Comparison of ENCODE assay signal across 8 cellular contexts in the genomic region with DNA sequence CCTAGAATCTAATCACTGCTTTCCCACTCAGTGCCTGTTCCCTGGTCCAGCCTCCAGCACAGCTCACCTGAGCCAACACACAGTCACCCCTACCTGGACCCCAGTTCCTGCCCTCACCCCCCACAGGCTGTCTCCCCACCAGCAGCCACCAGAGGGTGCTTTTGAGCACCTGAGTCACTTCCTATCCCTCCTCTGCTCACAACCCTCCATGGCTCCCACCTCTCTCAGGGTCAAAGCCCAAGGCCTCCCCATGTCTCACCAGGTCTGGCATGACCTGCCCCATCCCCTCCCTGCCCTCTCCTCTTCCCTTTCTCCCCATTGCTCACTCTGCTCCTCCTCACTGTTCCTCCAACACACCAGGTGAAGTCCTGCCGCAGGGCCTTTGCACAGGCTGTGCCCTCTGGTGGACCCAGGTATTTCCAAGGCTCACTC. TPM values are rescaled to one million over a fixed set of nuclear protein-coding genes. Genes with fewer than 3 reads are reported as not detected.
DNase-seq lines count a peak whose midpoint lies in the region; ATAC-seq and TF ChIP-seq lines count a peak whose summit lies in the region.

No MANE protein-coding gene starts in this region.

- H3K9me3 Mint-ChIP-seq in Caco-2 (ENCODE audit: unreplicated experiment): no peaks in the 10 kb centered on the region
- no peaks in the 10 kb centered on the region for H3K9me3 Mint-ChIP-seq in activated T-cell treated with anti-CD3 and anti-CD28 coated beads, Interleukin-2, amount 50 U/mL, for 24 hours

- H3K27ac ChIP-seq in foreskin keratinocyte: no peak overlapping the region

- H3K4me1 ChIP-seq in Caco-2 (no peaks in the 10 kb centered on the region), foreskin keratinocyte (no peaks in the 10 kb centered on the region)

- TF ChIP-seq CTCF in Caco-2 (IDR thresholded peaks at IDR 0.05; ENCODE audit: insufficient read depth in 1 of 2, low read depth in 1 of 2, low read length in 1 of 2, severe bottlenecking in 1 of 2, unreplicated experiment in 1 of 2) (peak; percentile 29 to 46), foreskin keratinocyte (conservative IDR thresholded peaks at IDR 0.05) (peak; percentile 63)

- CTCF ChIA-PET in Caco-2 (lab: Charles Lee): interaction anchor here (1.3 to 4.8 kb wide), 3 partner anchors 60 to 79 kb away, joined by 3 to 67 read pairs (median 17); a partner anchor contains a TSS

- DNase-seq in Caco-2: peak in 1 of 2 experiments; percentile 65
- peak; percentile 9 for DNase-seq in MG63
- DNase-seq in activated T-cell treated with anti-CD3 and anti-CD28 coated beads, Interleukin-2, amount 50 U/mL, for 24 hours: peak; percentile 76
- DNase-seq in foreskin keratinocyte: no peak
- peak; percentile 63 to 71 for DNase-seq in stimulated activated CD4-positive, alpha-beta T cell treated with anti-CD3 and anti-CD28 coated beads, Interleukin-2, amount 100 ng/mL, for 48 hours
- no peak for DNase-seq in HuH-7.5 (ENCODE audit: low spot score)

- peaks cover 5% of the 10 kb centered on the region for H3K4me1 Mint-ChIP-seq in Caco-2 (ENCODE audit: low read depth, unreplicated experiment)
- peaks cover 4% of the 10 kb centered on the region for H3K4me1 Mint-ChIP-seq in activated T-cell treated with anti-CD3 and anti-CD28 coated beads, Interleukin-2, amount 50 U/mL, for 24 hours (ENCODE audit: low read depth)

- H3K36me3 ChIP-seq in Caco-2 (ENCODE audit: control insufficient read depth, insufficient read depth, low read length): no peaks in the 10 kb centered on the region
- no peaks in the 10 kb centered on the region for H3K36me3 ChIP-seq in MG63

- H3K4me3 ChIP-seq in Caco-2 (ENCODE audit: low read depth, low read length) (no peak overlapping the region), MG63 (no peak overlapping the region)

- H3K4me3 Mint-ChIP-seq in Caco-2 (ENCODE audit: unreplicated experiment): no peak overlapping the region
- no peak overlapping the region for H3K4me3 Mint-ChIP-seq in activated T-cell treated with anti-CD3 and anti-CD28 coated beads, Interleukin-2, amount 50 U/mL, for 24 hours

- intact Hi-C loops in Caco-2 (cut with micrococcal nuclease; ENCODE audit: unreplicated experiment): no loop called here

- peaks cover 6% of the 10 kb centered on the region for H3K27me3 Mint-ChIP-seq in Caco-2 (ENCODE audit: insufficient read depth, unreplicated experiment)
- peaks cover 3% of the 10 kb centered on the region for H3K27me3 Mint-ChIP-seq in activated T-cell treated with anti-CD3 and anti-CD28 coated beads, Interleukin-2, amount 50 U/mL, for 24 hours

- no peak overlapping the region for H3K27ac Mint-ChIP-seq in Caco-2 (ENCODE audit: unreplicated experiment)
- H3K27ac Mint-ChIP-seq in activated T-cell treated with anti-CD3 and anti-CD28 coated beads, Interleukin-2, amount 50 U/mL, for 24 hours: no peak overlapping the region

- ATAC-seq in foreskin keratinocyte (peak; percentile 52), GM19463 (IDR thresholded peaks at IDR 0.05; ENCODE audit: unreplicated experiment) (no peak), HG03457 (IDR thresholded peaks at IDR 0.05; ENCODE audit: unreplicated experiment) (no peak)

- H3K9me3 ChIP-seq in Caco-2 (no peaks in the 10 kb centered on the region), MG63 (no peaks in the 10 kb centered on the region)

- POLR2A ChIA-PET in Caco-2 (lab: Charles Lee): no interaction called here

- peaks cover 3% of the 10 kb centered on the region for H3K36me3 Mint-ChIP-seq in Caco-2 (ENCODE audit: insufficient read depth, unreplicated experiment)
- H3K36me3 Mint-ChIP-seq in activated T-cell treated with anti-CD3 and anti-CD28 coated beads, Interleukin-2, amount 50 U/mL, for 24 hours (ENCODE audit: low read depth): no peaks in the 10 kb centered on the region

- no TSS peak for BruUV-seq in Caco-2 (replicated peaks; lab: Mats Ljungman, UMichigan)

- H3K27me3 ChIP-seq in Caco-2 (replicated peaks; ENCODE audit: control insufficient read depth, insufficient read depth, low read length) (no peaks in the 10 kb centered on the region), MG63 (no peaks in the 10 kb centered on the region), foreskin keratinocyte (no peaks in the 10 kb centered on the region)

RNA-seq across cellular contexts. Expression of a gene that starts 7.1 kb away (rescaled TPM):
- 63.2 and 71.4 TPM in 2 replicates for total RNA-seq in Caco-2 (2022)
- 16.1 and 17.0 TPM in 2 replicates for total RNA-seq in MG63 (2014; rRNA removed; shearing (Covaris generic); ENCODE audit: low replicate concordance)
- 86.8 and 88.1 TPM in 2 replicates for total RNA-seq in foreskin keratinocyte
- polyA plus RNA-seq in foreskin keratinocyte: 55.8 and 60.1 TPM in 2 replicates

Comparison
In these comparisons a context has a peak if more than half of its experiments do, and no peak if none do; other contexts are left out.
1. DNase-seq: peak in MG63 (single experiment), activated T-cell treated with anti-CD3 and anti-CD28 coated beads, Interleukin-2, amount 50 U/mL, for 24 hours (single experiment) and stimulated activated CD4-positive, alpha-beta T cell treated with anti-CD3 and anti-CD28 coated beads, Interleukin-2, amount 100 ng/mL, for 48 hours (2 of 2); none in foreskin keratinocyte (0 of 2) and HuH-7.5 (single experiment).